Comparison of ENCODE assay signal across 9 cellular contexts in genomic region chr15:71411538-71412482, GRCh38.
DNase-seq lines count a peak whose midpoint lies in the region; ATAC-seq and TF ChIP-seq lines count a peak whose summit lies in the region.
"Had no signal": no experiment of that assay in that cellular context is flagged by ENCODE, and none has a peak within 500 bp of the region (broad histone marks: within the 10 kb centered on the region; RNA-seq: fewer than 3 reads in every experiment).

No MANE protein-coding gene starts in this region.

- H3K27ac ChIP-seq in mesodermal cell (ENCODE audit: low read depth, low read length, severe bottlenecking) (peak overlapping the region; percentile 17), upper lobe of right lung (peak overlapping the region; percentile 81)

- ATAC-seq in upper lobe of right lung (peak; percentile 92), GM19397 (IDR thresholded peaks at IDR 0.05; ENCODE audit: unreplicated experiment) (no peak)

- H3K9me3 ChIP-seq in mesodermal cell (ENCODE audit: control insufficient read depth, low read length) (no peaks in the 10 kb centered on the region), upper lobe of right lung (no peaks in the 10 kb centered on the region)

- intact Hi-C loops in upper lobe of right lung (cut with DNase I), result no loop called here

- H3K4me1 ChIP-seq in mesodermal cell (ENCODE audit: control insufficient read depth, insufficient read depth, low read length, poor library complexity, severe bottlenecking), result peaks cover 4% of the 10 kb centered on the region
- H3K4me1 ChIP-seq in upper lobe of right lung, result peaks cover 20% of the 10 kb centered on the region

- H3K4me3 ChIP-seq in mesodermal cell (ENCODE audit: extremely low read depth, insufficient read depth, low read length, poor library complexity, severe bottlenecking) (no peak overlapping the region), upper lobe of right lung (no peak overlapping the region)

- WGBS in mesodermal cell (ENCODE audit: insufficient coverage in 2 of 2), 2 experiments, result 84 to 90% methylated on average over 12 to 13 of the region's 16 CpGs

- H3K27me3 ChIP-seq in upper lobe of right lung, result no peaks in the 10 kb centered on the region

- TF ChIP-seq CTCF in upper lobe of right lung (IDR thresholded peaks at IDR 0.05), result peak; percentile 37

- DNase-seq in NCI-H2227 treated with DMSO at 0.1 percent for 48 hours (lab: John Stamatoyannopoulos, UW) (peak; percentile 43), fibroblast of peridontal ligament (ENCODE audit: extremely low read depth) (peak; percentile 86), upper lobe of right lung (peak; percentile 83), iPS-NIHi7 (ENCODE audit: extremely low spot score) (no peak), UCSD-AML1 (lab: John Stamatoyannopoulos, UW; ENCODE audit: unreplicated experiment) (no peak), medulla oblongata (ENCODE audit: extremely low spot score) (no peak)
- DNase-seq: NCI-H2171 had no signal

- H3K36me3 ChIP-seq in mesodermal cell (ENCODE audit: control insufficient read depth, insufficient read depth, low read length) (no peaks in the 10 kb centered on the region), upper lobe of right lung (no peaks in the 10 kb centered on the region)

Comparison
In these comparisons a context has a peak if more than half of its experiments do, and no peak if none do; other contexts are left out.
1. DNase-seq: peak in NCI-H2227 treated with DMSO at 0.1 percent for 48 hours (single experiment), fibroblast of peridontal ligament (single experiment) and upper lobe of right lung (single experiment); none in iPS-NIHi7 (single experiment), UCSD-AML1 (single experiment) and medulla oblongata (single experiment).